Comparison of ENCODE assay signal across 6 cellular contexts in the genomic region with DNA sequence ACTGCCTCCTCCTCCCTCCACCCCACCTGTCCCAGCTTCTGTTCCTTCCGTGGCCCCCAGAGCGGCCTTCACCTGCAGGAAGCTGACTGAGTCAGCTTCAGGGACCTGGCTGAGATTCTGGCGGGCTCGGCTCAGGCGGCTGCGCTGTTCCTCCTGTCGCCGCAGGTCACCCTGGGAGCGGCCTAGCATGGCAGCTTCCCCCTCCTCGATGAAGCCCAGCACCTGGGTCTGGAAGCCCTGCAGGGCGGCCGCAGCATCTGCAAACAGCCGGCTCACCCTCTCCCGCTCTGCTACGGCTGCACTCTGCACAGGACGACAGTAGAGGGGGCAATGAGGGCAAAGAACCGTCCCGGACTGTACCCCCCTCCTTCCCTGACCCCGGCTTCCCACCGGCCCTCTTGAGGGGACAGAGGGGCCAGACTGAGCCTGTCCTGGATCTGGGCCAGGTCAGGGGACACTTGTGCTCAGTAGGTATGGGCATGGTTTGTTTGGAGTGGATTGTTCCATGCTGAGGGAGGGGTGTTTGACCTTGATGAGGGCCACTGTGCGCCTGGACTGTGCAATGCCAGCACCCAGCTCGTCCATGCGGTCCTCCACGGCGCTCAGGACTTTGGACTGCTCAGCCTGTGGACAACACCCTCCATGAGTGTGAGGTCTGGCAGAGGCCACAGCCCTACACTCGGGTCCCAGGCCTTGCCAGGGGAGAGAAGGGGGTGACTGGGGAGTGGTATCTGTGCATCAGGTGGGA. TPM values are rescaled to one million over a fixed set of nuclear protein-coding genes. Genes with fewer than 3 reads are reported as not detected.
DNase-seq lines count a peak whose midpoint lies in the region; ATAC-seq and TF ChIP-seq lines count a peak whose summit lies in the region.

No MANE protein-coding gene starts in this region.

- H3K4me2 ChIP-seq in IMR-90 (ENCODE audit: low read depth, low read length), result peak overlapping the region; percentile 44

- H3K9me1 ChIP-seq in IMR-90 (ENCODE audit: insufficient read depth, low read length), result peaks cover 3% of the 10 kb centered on the region; the same call in 1 of the 2 replicates

- BruUV-seq in IMR-90 (replicated peaks; lab: Mats Ljungman, UMichigan), result no TSS peak

- H3K36me3 ChIP-seq in IMR-90 (ENCODE audit: control insufficient read depth, insufficient read depth, low read length) (peaks cover 6% of the 10 kb centered on the region; the same call in 1 of the 2 replicates), right atrium auricular region (peaks cover 20% of the 10 kb centered on the region)

- peak overlapping the region; percentile 47; the same call in 1 of the 3 replicates for H2BK15ac ChIP-seq in IMR-90 (ENCODE audit: low read depth, low read length)

- CTCF ChIA-PET in IMR-90 (lab: Yijun Ruan, JAX), result interaction anchor here (0.6 to 1.5 kb wide), 3 partner anchors 20 to 154 kb away, joined by 4 to 9 read pairs (median 5); a partner anchor contains a TSS

- H3K79me1 ChIP-seq in IMR-90 (ENCODE audit: low read depth in 1 of 2, low read length in 2 of 2), result peaks cover 0 to 31% of the 10 kb centered on the region in 2 experiments; a peak in 3 of 4 replicates

- peak overlapping the region; percentile 83 for H4K91ac ChIP-seq in IMR-90 (ENCODE audit: insufficient read depth, low read depth, low read length)

- dilution Hi-C loops in IMR-90 (cut with HindIII; ENCODE audit: low sequenced_read_pairs, unreplicated experiment), result no loop called here

- H3K27me3 ChIP-seq in IMR-90 (ENCODE audit: control insufficient read depth, insufficient read depth, low read length) (peaks cover 3% of the 10 kb centered on the region), right atrium auricular region (no peaks in the 10 kb centered on the region)

- no peak overlapping the region for H3K4me3 ChIP-seq in IMR-90 (ENCODE audit: insufficient read depth, low read depth, low read length)
- H3K4me3 ChIP-seq in right atrium auricular region, result peak overlapping the region; percentile 59 to 63

- ATAC-seq in IMR-90 (ENCODE audit: low read depth) (no peak), GM18511 (IDR thresholded peaks at IDR 0.05; ENCODE audit: unreplicated experiment) (no peak)

- intact Hi-C loops in IMR-90 (cut with micrococcal nuclease), result loop anchor here (10.0 kb wide), 1 partner anchor 92 kb away; a partner anchor contains a TSS

- peaks cover 10% of the 10 kb centered on the region; the same call in 1 of the 2 replicates for H4K20me1 ChIP-seq in IMR-90 (ENCODE audit: insufficient read depth, low read length)

- POLR2A ChIA-PET in IMR-90 (lab: Charles Lee; ENCODE audit: unreplicated experiment), result interaction anchor here (1.0 kb wide), 1 partner anchor 96 kb away, joined by 3 read pairs; no protein-coding TSS in a partner anchor

- peak overlapping the region; percentile 13; the same call in 1 of the 2 replicates for H4K5ac ChIP-seq in IMR-90 (ENCODE audit: low read depth, low read length)

- H2AFZ ChIP-seq in IMR-90 (replicated peaks; ENCODE audit: low read length, poor library complexity), result peak overlapping the region; percentile 96

- peak overlapping the region; percentile 80 for H3K4ac ChIP-seq in IMR-90 (ENCODE audit: low read depth, low read length)

- H3K27ac ChIP-seq in IMR-90 (ENCODE audit: insufficient read depth, low read length) (peak overlapping the region; percentile 26), right atrium auricular region (peak overlapping the region; percentile 93 to 94)

- no peak for TF ChIP-seq POLR2A in IMR-90 (IDR thresholded peaks at IDR 0.05; ENCODE audit: low read depth, low read length)

- in situ Hi-C loops in IMR-90 (cut with MboI; ENCODE audit: low sequenced_read_pairs), result no loop called here

- H3K14ac ChIP-seq in IMR-90 (replicated peaks; ENCODE audit: low read depth, low read length), result peak overlapping the region; percentile 58

- peak overlapping the region; percentile 11 for H3K9ac ChIP-seq in IMR-90 (ENCODE audit: low read depth, low read length)

- peak overlapping the region; percentile 98 for H2AK5ac ChIP-seq in IMR-90 (ENCODE audit: low read depth, low read length)

- TF ChIP-seq RAD21 in IMR-90 (IDR thresholded peaks at IDR 0.05; ENCODE audit: low read length), result no peak

- H3K56ac ChIP-seq in IMR-90 (ENCODE audit: extremely low read depth, insufficient read depth, low read length), result peak overlapping the region; percentile 17; the same call in 1 of the 2 replicates

- peak overlapping the region; percentile 36 for H3K23ac ChIP-seq in IMR-90 (ENCODE audit: low read depth, low read length)

- H4K8ac ChIP-seq in IMR-90 (ENCODE audit: low read depth in 2 of 2, low read length in 2 of 2), result peak overlapping the region; percentile 39 to 50; a peak in 2 of 4 replicates

- H2AK9ac ChIP-seq in IMR-90 (replicated peaks; ENCODE audit: low read depth, low read length, poor library complexity), result peak overlapping the region; percentile 56

- H2BK20ac ChIP-seq in IMR-90 (ENCODE audit: low read depth, low read length), result peak overlapping the region; percentile 67

- H2BK5ac ChIP-seq in IMR-90 (ENCODE audit: low read depth, low read length, poor library complexity, severe bottlenecking), result peak overlapping the region; percentile 65

- WGBS in IMR-90 (ENCODE audit: extremely low coverage in 2 of 2, insufficient read length in 1 of 2), 2 experiments, result 61% methylated on average over 6 of the region's 26 CpGs; no CpG with 5 or more reads in 1 of the 2 experiments

- H3K18ac ChIP-seq in IMR-90 (ENCODE audit: low read depth, low read length), result peak overlapping the region; percentile 36

- peak overlapping the region; percentile 6 for H2BK120ac ChIP-seq in IMR-90 (ENCODE audit: low read depth, low read length)

- no peaks in the 10 kb centered on the region for H3K9me3 ChIP-seq in IMR-90 (ENCODE audit: control insufficient read depth, insufficient read depth, low read length)
- no peaks in the 10 kb centered on the region for H3K9me3 ChIP-seq in right atrium auricular region

- H3K4me1 ChIP-seq in IMR-90 (ENCODE audit: control insufficient read depth, insufficient read depth, low read length), result peaks cover 26% of the 10 kb centered on the region
- H3K4me1 ChIP-seq in right atrium auricular region, result peaks cover 0 to 64% of the 10 kb centered on the region in 2 donors

- no peak for DNase-seq in IMR-90
- peak; percentile 66 for DNase-seq in activated CD8-positive, alpha-beta memory T cell treated with anti-CD3 and anti-CD28 coated beads, Interleukin-2, amount 50 U/mL, for 1 hour (ENCODE audit: extremely low read depth)
- DNase-seq in right atrium auricular region (ENCODE audit: low spot score), result no peak
- DNase-seq in stimulated activated CD8-positive, alpha-beta memory T cell treated with anti-CD3 and anti-CD28 coated beads, Interleukin-7, amount 100 ng/mL, for 4 hours (ENCODE audit: low read depth in 2 of 2), result peak; percentile 62 to 65
- DNase-seq in NCI-H524 treated with DMSO at 0.1 percent for 48 hours (lab: John Stamatoyannopoulos, UW), result no peak

- TF ChIP-seq CTCF in IMR-90 (conservative IDR thresholded peaks at IDR 0.05; ENCODE audit: low read depth, low read length) (0 out of 2 replicates have a peak, but pooled peaks have one; percentile 3), right atrium auricular region (IDR thresholded peaks at IDR 0.05) (no peak)

TF ChIP-seq in IMR-90, 13 proteins besides CTCF, POLR2A, EP300 and RAD21 (continues in another document):
- TF ChIP-seq, protein P1, sequence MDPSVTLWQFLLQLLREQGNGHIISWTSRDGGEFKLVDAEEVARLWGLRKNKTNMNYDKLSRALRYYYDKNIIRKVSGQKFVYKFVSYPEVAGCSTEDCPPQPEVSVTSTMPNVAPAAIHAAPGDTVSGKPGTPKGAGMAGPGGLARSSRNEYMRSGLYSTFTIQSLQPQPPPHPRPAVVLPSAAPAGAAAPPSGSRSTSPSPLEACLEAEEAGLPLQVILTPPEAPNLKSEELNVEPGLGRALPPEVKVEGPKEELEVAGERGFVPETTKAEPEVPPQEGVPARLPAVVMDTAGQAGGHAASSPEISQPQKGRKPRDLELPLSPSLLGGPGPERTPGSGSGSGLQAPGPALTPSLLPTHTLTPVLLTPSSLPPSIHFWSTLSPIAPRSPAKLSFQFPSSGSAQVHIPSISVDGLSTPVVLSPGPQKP (IDR thresholded peaks at IDR 0.05; ENCODE audit: borderline replicate concordance, low read depth, low read length), result no peak
- no peak for TF ChIP-seq RFX5 (IDR thresholded peaks at IDR 0.05; ENCODE audit: low read depth, low read length)
- no peak for TF ChIP-seq MAFK (IDR thresholded peaks at IDR 0.05; ENCODE audit: low read depth, low read length)
- TF ChIP-seq MAZ (IDR thresholded peaks at IDR 0.05; ENCODE audit: borderline replicate concordance, low read depth, low read length), result no peak; the same call in 1 of the 2 replicates
- no peak for TF ChIP-seq CEBPB (IDR thresholded peaks at IDR 0.05; ENCODE audit: low read depth, low read length)
- no peak for TF ChIP-seq NFE2L2 (IDR thresholded peaks at IDR 0.05; ENCODE audit: low read depth, low read length)
- no peak for TF ChIP-seq MXI1 (IDR thresholded peaks at IDR 0.05; ENCODE audit: borderline replicate concordance, low read depth, low read length)

RNA-seq across cellular contexts. Expression of a gene that starts 2.0 kb away (rescaled TPM):
- 1.4 TPM in 2 replicates for total RNA-seq in IMR-90 (2012; rRNA removed)
- 7.2 and 7.5 TPM in 2 replicates for polyA plus RNA-seq in IMR-90 (2012; rRNA removed)
- polyA plus RNA-seq in IMR-90 (2012; cell fraction: cytosol; rRNA removed), result 5.0 and 7.5 TPM in 2 replicates
- polyA plus RNA-seq in IMR-90 (2012; cell fraction: nucleus; rRNA removed; ENCODE audit: low replicate concordance), result 9.3 and 15.7 TPM in 2 replicates
- total RNA-seq in right atrium auricular region, result 10 to 100 TPM; 16.8 to 24.8 TPM

RNA-seq across cellular contexts. Expression of a gene that starts 20.4 kb away (rescaled TPM):
- total RNA-seq in IMR-90 (2012; rRNA removed) (7.9 and 8.1 TPM in 2 replicates), right atrium auricular region (1 to 10 TPM; 7.0 to 9.8 TPM)
- 10.6 and 10.8 TPM in 2 replicates for polyA plus RNA-seq in IMR-90 (2012; rRNA removed)
- 5.7 and 8.8 TPM in 2 replicates for polyA plus RNA-seq in IMR-90 (2012; cell fraction: cytosol; rRNA removed)
- polyA plus RNA-seq in IMR-90 (2012; cell fraction: nucleus; rRNA removed; ENCODE audit: low replicate concordance), result 17.0 and 21.9 TPM in 2 replicates

RNA-seq across cellular contexts. Expression of a gene that starts 21.2 kb away (rescaled TPM):
- total RNA-seq in IMR-90 (2012; rRNA removed) (7.8 and 9.0 TPM in 2 replicates), right atrium auricular region (100 to 1,000 TPM in 1 of 2 donors, 10 to 100 TPM in 1; 100.0 to 163 TPM)
- polyA plus RNA-seq in IMR-90 (2012; rRNA removed), result 35.5 and 36.7 TPM in 2 replicates
- 28.5 and 41.3 TPM in 2 replicates for polyA plus RNA-seq in IMR-90 (2012; cell fraction: cytosol; rRNA removed)
- polyA plus RNA-seq in IMR-90 (2012; cell fraction: nucleus; rRNA removed; ENCODE audit: low replicate concordance), result 54.3 and 84.4 TPM in 2 replicates

RNA-seq across cellular contexts. Expression of a gene that starts 28.3 kb away (rescaled TPM):
- total RNA-seq in IMR-90 (2012; rRNA removed) (13.3 and 15.3 TPM in 2 replicates), right atrium auricular region (10 to 100 TPM; 27.2 to 36.4 TPM)
- polyA plus RNA-seq in IMR-90 (2012; rRNA removed), result 42.5 and 55.5 TPM in 2 replicates
- 44.8 and 51.3 TPM in 2 replicates for polyA plus RNA-seq in IMR-90 (2012; cell fraction: cytosol; rRNA removed)
- polyA plus RNA-seq in IMR-90 (2012; cell fraction: nucleus; rRNA removed; ENCODE audit: low replicate concordance), result 108 and 241 TPM in 2 replicates

RNA-seq across cellular contexts. Expression of a gene that starts 32.2 kb away (rescaled TPM):
- total RNA-seq in IMR-90 (2012; rRNA removed) (under 0.01 TPM in 1 of 2 replicates, not detected in the other), right atrium auricular region (10 to 100 TPM; 11.1 to 25.9 TPM)
- polyA plus RNA-seq in IMR-90 (2012; rRNA removed), result 0.31 and 0.52 TPM in 2 replicates
- 0.14 and 1.0 TPM in 2 replicates for polyA plus RNA-seq in IMR-90 (2012; cell fraction: cytosol; rRNA removed)
- polyA plus RNA-seq in IMR-90 (2012; cell fraction: nucleus; rRNA removed; ENCODE audit: low replicate concordance), result 2.1 and 4.2 TPM in 2 replicates

Comparison
In these comparisons a context has a peak if more than half of its experiments do, and no peak if none do; other contexts are left out.
1. DNase-seq: peak in activated CD8-positive, alpha-beta memory T cell treated with anti-CD3 and anti-CD28 coated beads, Interleukin-2, amount 50 U/mL, for 1 hour (single experiment) and stimulated activated CD8-positive, alpha-beta memory T cell treated with anti-CD3 and anti-CD28 coated beads, Interleukin-7, amount 100 ng/mL, for 4 hours (2 of 2); none in IMR-90 (single experiment), right atrium auricular region (single experiment) and NCI-H524 treated with DMSO at 0.1 percent for 48 hours (single experiment).
2. RNA of a gene that starts 21.2 kb away (total RNA-seq): 100.0 to 163 TPM in right atrium auricular region; 7.8 to 9.0 TPM in IMR-90; every median in the first group is over 10 times any median in the second.